ENCODE assay signal across 18 cellular contexts in genomic region chr21:42411891-42412635, GRCh38. TPM values are rescaled to one million over a fixed set of nuclear protein-coding genes. Genes with fewer than 3 reads are reported as not detected.
DNase-seq lines count a peak whose midpoint lies in the region; FAIRE-seq and TF ChIP-seq lines count a peak whose summit lies in the region.
"Had no signal": no experiment of that assay in that cellular context is flagged by ENCODE, and none has a peak within 500 bp of the region (broad histone marks: within the 10 kb centered on the region; RNA-seq: fewer than 3 reads in every experiment).

No MANE protein-coding gene starts in this region.

- H3K27me3 ChIP-seq in BLaER1, result 0 out of 2 replicates have a peak, but pooled peaks cover 3% of the 10 kb centered on the region
- no peaks in the 10 kb centered on the region for H3K27me3 ChIP-seq in CD4-positive, alpha-beta memory T cell (ENCODE audit: insufficient read depth, low read length)
- H3K27me3 ChIP-seq in astrocyte (ENCODE audit: insufficient read depth, low read length), result peaks cover 2% of the 10 kb centered on the region
- peaks cover 10% of the 10 kb centered on the region for H3K27me3 ChIP-seq in keratinocyte (ENCODE audit: control insufficient read depth, extremely low read depth, insufficient read depth, low read length)
- H3K27me3 ChIP-seq: adrenal gland, SJSA1 had no signal

- H3K4me2 ChIP-seq in BLaER1 (peak overlapping the region; percentile 64), astrocyte (ENCODE audit: low read length) (no peak overlapping the region), keratinocyte (ENCODE audit: control insufficient read depth, extremely low read depth, insufficient read depth, low read depth, low read length) (no peak overlapping the region)

- H3K9me1 ChIP-seq in keratinocyte (ENCODE audit: control insufficient read depth, extremely low read depth, insufficient read depth, low read length), result no peaks in the 10 kb centered on the region

- TF ChIP-seq CTCF in astrocyte (IDR thresholded peaks at IDR 0.05; ENCODE audit: insufficient read depth, low read depth, low read length) (no peak), keratinocyte (optimal IDR thresholded peaks at IDR 0.05 in 1 of 3, IDR thresholded peaks at IDR 0.05 in 1 of 3, conservative IDR thresholded peaks at IDR 0.05 in 1 of 3; ENCODE audit: extremely low read depth in 1 of 3, insufficient read depth in 2 of 3, low read length in 3 of 3) (no peak), type B pancreatic cell (conservative IDR thresholded peaks at IDR 0.05) (no peak)

- intact Hi-C loops in CD4-positive, alpha-beta memory T cell (cut with micrococcal nuclease), result no loop called here

- H3K4me3 ChIP-seq in BLaER1 (no peak overlapping the region), astrocyte (ENCODE audit: insufficient read depth, low read depth, low read length) (no peak overlapping the region), keratinocyte (ENCODE audit: control insufficient read depth in 2 of 3, extremely low read depth in 1 of 3, insufficient read depth in 2 of 3, low read depth in 1 of 3, low read length in 3 of 3) (no peak overlapping the region)
- no peak overlapping the region for H3K4me3 ChIP-seq in CD4-positive, alpha-beta memory T cell (ENCODE audit: low read length in 2 of 2)
- H3K4me3 ChIP-seq: adrenal gland, SJSA1 had no signal

- H3K4me1 ChIP-seq in BLaER1, result peaks cover 47% of the 10 kb centered on the region
- H3K4me1 ChIP-seq in CD4-positive, alpha-beta memory T cell (ENCODE audit: insufficient read depth, low read length), result peaks cover 98% of the 10 kb centered on the region
- H3K4me1 ChIP-seq in astrocyte (ENCODE audit: insufficient read depth, low read length), result no peaks in the 10 kb centered on the region
- no peaks in the 10 kb centered on the region for H3K4me1 ChIP-seq in keratinocyte (ENCODE audit: control insufficient read depth, extremely low read depth, insufficient read depth, low read length)
- H3K4me1 ChIP-seq: adrenal gland, foreskin keratinocyte had no signal

- H3K9ac ChIP-seq in BLaER1 (no peak overlapping the region), astrocyte (ENCODE audit: low read length) (no peak overlapping the region), keratinocyte (ENCODE audit: control insufficient read depth, extremely low read depth, insufficient read depth, low read length) (no peak overlapping the region)

- peak overlapping the region in 1 of 8 donors; percentile 61 for H3K4me3 Mint-ChIP-seq in CD4-positive, alpha-beta memory T cell
- H3K4me3 Mint-ChIP-seq in astrocyte (ENCODE audit: unreplicated experiment), result no peak overlapping the region
- H3K4me3 Mint-ChIP-seq in type B pancreatic cell, result no peak overlapping the region
- H3K4me3 Mint-ChIP-seq: activated CD4-positive, alpha-beta T cell treated with anti-CD3 and anti-CD28 coated beads for 36 hours had no signal

- POLR2A ChIA-PET in CD4-positive, alpha-beta memory T cell (lab: Charles Lee; ENCODE audit: partially characterized antibody), result interaction anchor here (0.9 to 23.2 kb wide), 5 partner anchors 5 to 23 kb away, joined by 4 to 604 read pairs (median 4); partner anchors contain the start of gene UBASH3A

- H3K79me2 ChIP-seq in astrocyte (ENCODE audit: insufficient read depth, low read length), result no peaks in the 10 kb centered on the region
- H3K79me2 ChIP-seq in keratinocyte (ENCODE audit: control insufficient read depth, insufficient read depth, low read length), result no peaks in the 10 kb centered on the region

- no peak for DNase-seq in CD4-positive, alpha-beta memory T cell
- peak; percentile 19 for DNase-seq in astrocyte (ENCODE audit: low read depth)
- DNase-seq in keratinocyte (ENCODE audit: low read depth, low spot score), result no peak
- no peak for DNase-seq in NCI-H1092 treated with DMSO at 0.1 percent for 48 hours (lab: John Stamatoyannopoulos, UW)
- DNase-seq in type B pancreatic cell (ENCODE audit: extremely low spot score, unreplicated experiment), result no peak
- DNase-seq in T1000 (lab: John Stamatoyannopoulos, UW), result no peak
- DNase-seq: adrenal gland, left colon, occipital lobe, OCI-M1 had no signal

- no peaks in the 10 kb centered on the region for H3K27me3 Mint-ChIP-seq in CD4-positive, alpha-beta memory T cell
- H3K27me3 Mint-ChIP-seq in astrocyte (ENCODE audit: low read depth, unreplicated experiment), result peaks cover 8% of the 10 kb centered on the region
- peaks cover 3% of the 10 kb centered on the region for H3K27me3 Mint-ChIP-seq in type B pancreatic cell
- H3K27me3 Mint-ChIP-seq: activated CD4-positive, alpha-beta T cell treated with anti-CD3 and anti-CD28 coated beads for 36 hours had no signal

- H3K27ac Mint-ChIP-seq in CD4-positive, alpha-beta memory T cell, result peak overlapping the region in 4 of 7 donors; percentile 50 to 100 (median 89)
- H3K27ac Mint-ChIP-seq in astrocyte (ENCODE audit: unreplicated experiment), result peak overlapping the region; percentile 9
- no peak overlapping the region for H3K27ac Mint-ChIP-seq in type B pancreatic cell
- H3K27ac Mint-ChIP-seq: activated CD4-positive, alpha-beta T cell treated with anti-CD3 and anti-CD28 coated beads for 36 hours had no signal

- peaks cover 46 to 72% of the 10 kb centered on the region in 2 donors for H3K36me3 Mint-ChIP-seq in CD4-positive, alpha-beta memory T cell
- H3K36me3 Mint-ChIP-seq in astrocyte (ENCODE audit: low read depth, unreplicated experiment), result no peaks in the 10 kb centered on the region
- H3K36me3 Mint-ChIP-seq in type B pancreatic cell, result no peaks in the 10 kb centered on the region

- CTCF ChIA-PET in CD4-positive, alpha-beta memory T cell (lab: Charles Lee; ENCODE audit: partially characterized antibody), result interaction anchor here (1.0 to 1.9 kb wide), 5 partner anchors 10 to 73 kb away, joined by 3 to 7 read pairs (median 3); no protein-coding TSS in a partner anchor

- H3K9me3 ChIP-seq in BLaER1 (no peaks in the 10 kb centered on the region), astrocyte (ENCODE audit: insufficient read depth, low read depth, low read length) (no peaks in the 10 kb centered on the region), keratinocyte (ENCODE audit: control insufficient read depth, low read depth, low read length) (no peaks in the 10 kb centered on the region)
- no peaks in the 10 kb centered on the region for H3K9me3 ChIP-seq in CD4-positive, alpha-beta memory T cell (ENCODE audit: control insufficient read depth in 1 of 2, low read length in 2 of 2)
- H3K9me3 ChIP-seq: adrenal gland had no signal

- peaks cover 31 to 62% (median 47%) of the 10 kb centered on the region in 4 donors for H3K4me1 Mint-ChIP-seq in CD4-positive, alpha-beta memory T cell
- H3K4me1 Mint-ChIP-seq in astrocyte (ENCODE audit: low read depth, unreplicated experiment), result peaks cover 11% of the 10 kb centered on the region
- no peaks in the 10 kb centered on the region for H3K4me1 Mint-ChIP-seq in type B pancreatic cell (ENCODE audit: unreplicated experiment)

- H3K36me3 ChIP-seq in BLaER1 (no peaks in the 10 kb centered on the region), astrocyte (ENCODE audit: insufficient read depth, low read length) (no peaks in the 10 kb centered on the region), keratinocyte (ENCODE audit: control insufficient read depth in 2 of 2, extremely low read depth in 1 of 2, insufficient read depth in 2 of 2, low read length in 2 of 2) (no peaks in the 10 kb centered on the region)
- H3K36me3 ChIP-seq in CD4-positive, alpha-beta memory T cell (ENCODE audit: insufficient read depth, low read length), result peaks cover 78% of the 10 kb centered on the region
- H3K36me3 ChIP-seq: adrenal gland, SJSA1 had no signal

- dilution Hi-C loops in keratinocyte (cut with MboI; ENCODE audit: extremely low pct_ligation_motif_present, low sequenced_read_pairs), result no loop called here

- H2AFZ ChIP-seq in astrocyte (ENCODE audit: low read depth, low read length) (no peak overlapping the region), keratinocyte (ENCODE audit: control insufficient read depth, low read length) (peak overlapping the region; percentile 8)

- H3K9me3 Mint-ChIP-seq in CD4-positive, alpha-beta memory T cell, result no peaks in the 10 kb centered on the region
- H3K9me3 Mint-ChIP-seq in astrocyte (ENCODE audit: unreplicated experiment), result no peaks in the 10 kb centered on the region
- no peaks in the 10 kb centered on the region for H3K9me3 Mint-ChIP-seq in type B pancreatic cell

- no peak for FAIRE-seq in astrocyte (lab: Jason Lieb, UNC)
- FAIRE-seq in keratinocyte (lab: Jason Lieb, UNC), result no peak
- FAIRE-seq: endometrium had no signal

- H4K20me1 ChIP-seq in BLaER1, result no peaks in the 10 kb centered on the region
- H4K20me1 ChIP-seq in astrocyte (ENCODE audit: insufficient read depth, low read length), result no peaks in the 10 kb centered on the region
- no peaks in the 10 kb centered on the region for H4K20me1 ChIP-seq in keratinocyte (ENCODE audit: control insufficient read depth, extremely low read depth, insufficient read depth, low read length)

- H3K27ac ChIP-seq in BLaER1, result no peak overlapping the region
- peak overlapping the region; percentile 92 for H3K27ac ChIP-seq in CD4-positive, alpha-beta memory T cell (ENCODE audit: low read depth, low read length)
- no peak overlapping the region for H3K27ac ChIP-seq in astrocyte (ENCODE audit: low read depth, low read length)
- H3K27ac ChIP-seq in keratinocyte (ENCODE audit: control insufficient read depth, insufficient read depth, low read length), result no peak overlapping the region
- H3K27ac ChIP-seq: adrenal gland, foreskin keratinocyte, SJSA1 had no signal

RNA-seq across cellular contexts. Expression of gene UBASH3A, which starts 8.4 kb away (rescaled TPM):
- total RNA-seq in CD4-positive, alpha-beta memory T cell, result 10 to 100 TPM; 79.3 to 93.6 TPM
- polyA plus RNA-seq in CD4-positive, alpha-beta memory T cell, result 10 to 100 TPM; 43.1 to 58.0 TPM
- total RNA-seq in astrocyte (not detected in 2 replicates), type B pancreatic cell (ENCODE audit: low replicate concordance) (not detected in 2 replicates)
- polyA plus RNA-seq in keratinocyte, result not detected in 3 replicates
- polyA plus RNA-seq in keratinocyte (2011; ENCODE audit: low read depth), result not detected
- polyA plus RNA-seq in keratinocyte (2011; cell fraction: cytosol; rRNA removed), result not detected in 2 replicates
- not detected in 2 replicates for polyA plus RNA-seq in keratinocyte (2011; cell fraction: nucleus; rRNA removed)
- polyA plus RNA-seq in keratinocyte (2012; ENCODE audit: low replicate concordance), result not detected in 2 replicates
- not detected in 3 replicates for polyA minus RNA-seq in keratinocyte
- polyA minus RNA-seq in keratinocyte (2011; cell fraction: cytosol; rRNA and poly(A)+ RNA removed), result not detected
- not detected in 2 replicates for polyA minus RNA-seq in keratinocyte (2011; cell fraction: nucleus; rRNA and poly(A)+ RNA removed)
- total RNA-seq: cerebellum, foreskin keratinocyte, occipital lobe, SJSA1 had no signal
- polyA plus RNA-seq: BJ, foreskin keratinocyte had no signal

RNA-seq across cellular contexts. Expression of gene TMPRSS3, which starts 16.2 kb away (rescaled TPM):
- 1 to 10 TPM; 1.8 to 3.2 TPM for total RNA-seq in CD4-positive, alpha-beta memory T cell
- 1 to 10 TPM; 4.2 to 4.5 TPM for polyA plus RNA-seq in CD4-positive, alpha-beta memory T cell
- total RNA-seq in astrocyte, result not detected in 2 replicates
- polyA plus RNA-seq in keratinocyte, result not detected in 3 replicates
- polyA plus RNA-seq in keratinocyte (2011; ENCODE audit: low read depth), result not detected
- not detected in 2 replicates for polyA plus RNA-seq in keratinocyte (2011; cell fraction: cytosol; rRNA removed)
- polyA plus RNA-seq in keratinocyte (2011; cell fraction: nucleus; rRNA removed), result not detected in 2 replicates
- not detected in 2 replicates for polyA plus RNA-seq in keratinocyte (2012; ENCODE audit: low replicate concordance)
- not detected in 3 replicates for polyA minus RNA-seq in keratinocyte
- 0.58 TPM for polyA minus RNA-seq in keratinocyte (2011; cell fraction: cytosol; rRNA and poly(A)+ RNA removed)
- polyA minus RNA-seq in keratinocyte (2011; cell fraction: nucleus; rRNA and poly(A)+ RNA removed), result 0.70 TPM in 1 of 2 replicates, not detected in the other
- total RNA-seq in type B pancreatic cell (ENCODE audit: low replicate concordance), result 0.74 and 1.3 TPM in 2 replicates
- total RNA-seq: foreskin keratinocyte, occipital lobe had no signal
- polyA plus RNA-seq: BJ, foreskin keratinocyte had no signal

RNA-seq across cellular contexts. Expression of gene TFF1, which starts 45.7 kb away (rescaled TPM):
- not detected for total RNA-seq in CD4-positive, alpha-beta memory T cell
- not detected for polyA plus RNA-seq in CD4-positive, alpha-beta memory T cell
- not detected in 2 replicates for total RNA-seq in astrocyte
- not detected in 3 replicates for polyA plus RNA-seq in keratinocyte
- not detected for polyA plus RNA-seq in keratinocyte (2011; ENCODE audit: low read depth)
- polyA plus RNA-seq in keratinocyte (2011; cell fraction: cytosol; rRNA removed), result not detected in 2 replicates
- not detected in 2 replicates for polyA plus RNA-seq in keratinocyte (2011; cell fraction: nucleus; rRNA removed)
- not detected in 2 replicates for polyA plus RNA-seq in keratinocyte (2012; ENCODE audit: low replicate concordance)
- polyA minus RNA-seq in keratinocyte, result not detected in 3 replicates
- not detected for polyA minus RNA-seq in keratinocyte (2011; cell fraction: cytosol; rRNA and poly(A)+ RNA removed)
- not detected in 2 replicates for polyA minus RNA-seq in keratinocyte (2011; cell fraction: nucleus; rRNA and poly(A)+ RNA removed)
- 42.6 and 136 TPM in 2 replicates for total RNA-seq in type B pancreatic cell (ENCODE audit: low replicate concordance)
- total RNA-seq: activated CD4-positive, alpha-beta T cell treated with anti-CD3 and anti-CD28 coated beads for 36 hours; cerebellum; foreskin keratinocyte; mononuclear cell; occipital lobe; SJSA1 had no signal
- polyA plus RNA-seq: BJ, foreskin keratinocyte had no signal

Comparison
In these comparisons a context has a peak if more than half of its experiments do, and no peak if none do; other contexts are left out.
1. RNA of gene UBASH3A, which starts 8.4 kb away (total RNA-seq): 79.3 to 93.6 TPM in CD4-positive, alpha-beta memory T cell; not detected in astrocyte and not detected in type B pancreatic cell; every median in the first group is over 10 times any median in the second.
2. RNA of gene TFF1, which starts 45.7 kb away (total RNA-seq): 42.6 to 136 TPM in type B pancreatic cell; not detected in CD4-positive, alpha-beta memory T cell and not detected in astrocyte; every median in the first group is over 10 times any median in the second.